9 cellular contexts compared by ENCODE assay signal in the genomic region with DNA sequence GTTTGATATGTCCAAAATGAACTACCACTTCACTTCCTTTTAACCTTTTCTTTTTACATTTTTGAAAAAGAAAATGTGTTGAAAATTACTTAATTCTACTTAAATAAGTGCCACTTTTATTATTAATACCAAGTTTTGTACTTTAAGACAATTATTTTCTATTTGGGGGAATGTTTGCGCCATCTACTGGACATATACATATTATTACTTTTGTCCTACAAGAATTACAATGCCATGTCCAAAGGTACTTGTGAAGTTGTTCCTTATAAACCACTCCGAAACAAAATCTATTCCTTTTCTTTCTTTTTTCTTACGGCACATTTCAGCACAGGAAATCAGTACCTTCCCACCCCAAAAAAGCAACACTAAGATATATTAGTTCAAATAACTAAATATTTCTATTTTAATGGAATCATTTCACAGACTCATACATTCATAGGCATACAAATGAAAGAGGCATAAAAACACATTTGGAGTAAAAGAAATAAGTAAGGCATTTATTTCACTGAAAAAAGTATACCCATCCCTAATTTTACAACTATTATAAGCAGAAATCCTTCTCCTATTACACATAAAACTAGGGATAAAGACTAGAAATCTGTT.
DNase-seq lines count a peak whose midpoint lies in the region; ATAC-seq and TF ChIP-seq lines count a peak whose summit lies in the region.
"Had no signal": no experiment of that assay in that cellular context is flagged by ENCODE, and none has a peak within 500 bp of the region (broad histone marks: within the 10 kb centered on the region; RNA-seq: fewer than 3 reads in every experiment).

No MANE protein-coding gene starts in this region.

- no peaks in the 10 kb centered on the region for H3K9me3 Mint-ChIP-seq in chondrocyte (ENCODE audit: low read depth)
- no peaks in the 10 kb centered on the region for H3K9me3 Mint-ChIP-seq in activated T-helper 2 cell treated with anti-CD3 and anti-CD28 coated beads, Interferon-gamma antibody, Interleukin-2, Interleukin-4, amounts not matched to agents 10 μg/mL and 5 μg/mL and 100 μg/mL, durations not matched to agents 14 hours and 24 hours and 36 hours
- H3K9me3 Mint-ChIP-seq: dendritic cell treated with granulocyte-macrophage colony-stimulating factor and Interleukin-4, amounts not matched to agents 40 ng/mL and 50 ng/mL, for 4 days had no signal

- H3K36me3 ChIP-seq in mucosa of descending colon (ENCODE audit: low read depth) = no peaks in the 10 kb centered on the region

- in situ Hi-C loops in ACHN (cut with HindIII; ENCODE audit: low pct_ligation_motif_present, low pct_unique_long_range_greater_than_20kb, low sequenced_read_pairs) = no loop called here

- peak; percentile 67 for DNase-seq in ACHN
- peak; percentile 47 for DNase-seq in NCI-H345 (lab: John Stamatoyannopoulos, UW)
- no peak for DNase-seq in chondrocyte (ENCODE audit: low spot score)
- no peak for DNase-seq in mucosa of descending colon
- DNase-seq in activated T-helper 2 cell treated with anti-CD3 and anti-CD28 coated beads, Interferon-gamma antibody, Interleukin-2, Interleukin-4, amounts not matched to agents 10 μg/mL and 5 μg/mL and 100 μg/mL, durations not matched to agents 14 hours and 24 hours and 36 hours (ENCODE audit: low spot score) = no peak
- no peak for DNase-seq in activated CD4-positive, alpha-beta T cell treated with anti-CD3 and anti-CD28 coated beads, Interleukin-2, amount 50 U/mL, for 4 hours

- no peak overlapping the region for H3K4me3 ChIP-seq in mucosa of descending colon

- H3K4me1 Mint-ChIP-seq in chondrocyte (ENCODE audit: low read depth) = no peaks in the 10 kb centered on the region
- H3K4me1 Mint-ChIP-seq in activated T-helper 2 cell treated with anti-CD3 and anti-CD28 coated beads, Interferon-gamma antibody, Interleukin-2, Interleukin-4, amounts not matched to agents 10 μg/mL and 5 μg/mL and 100 μg/mL, durations not matched to agents 14 hours and 24 hours and 36 hours (ENCODE audit: low read depth) = no peaks in the 10 kb centered on the region

- intact Hi-C loops in mucosa of descending colon (cut with DNase I, micrococcal nuclease) = loop anchor here (10.0 kb wide), 2 partner anchors 304 to 434 kb away; no protein-coding TSS in a partner anchor
- intact Hi-C loops in activated T-helper 2 cell treated with anti-CD3 and anti-CD28 coated beads, Interferon-gamma antibody, Interleukin-2, Interleukin-4, amounts not matched to agents 10 μg/mL and 5 μg/mL and 100 μg/mL, durations not matched to agents 14 hours and 24 hours and 36 hours (cut with micrococcal nuclease) = loop anchor here (2.0 kb wide), 1 partner anchor 310 kb away; no protein-coding TSS in a partner anchor

- no peak overlapping the region for H3K4me3 Mint-ChIP-seq in chondrocyte (ENCODE audit: unreplicated experiment)
- no peak overlapping the region for H3K4me3 Mint-ChIP-seq in activated T-helper 2 cell treated with anti-CD3 and anti-CD28 coated beads, Interferon-gamma antibody, Interleukin-2, Interleukin-4, amounts not matched to agents 10 μg/mL and 5 μg/mL and 100 μg/mL, durations not matched to agents 14 hours and 24 hours and 36 hours (ENCODE audit: low read depth)
- H3K4me3 Mint-ChIP-seq: dendritic cell treated with granulocyte-macrophage colony-stimulating factor and Interleukin-4, amounts not matched to agents 40 ng/mL and 50 ng/mL, for 4 days had no signal

- H3K4me1 ChIP-seq in mucosa of descending colon (ENCODE audit: low read depth) = no peaks in the 10 kb centered on the region

- ATAC-seq in GM21390 (IDR thresholded peaks at IDR 0.05; ENCODE audit: unreplicated experiment) (peak; percentile 46), mucosa of descending colon (no peak), HG02884 (IDR thresholded peaks at IDR 0.05; ENCODE audit: unreplicated experiment) (no peak)

- no peaks in the 10 kb centered on the region for H3K9me3 ChIP-seq in mucosa of descending colon

- TF ChIP-seq CTCF in chondrocyte (IDR thresholded peaks at IDR 0.05) = peak; percentile 92
- peak; percentile 25 for TF ChIP-seq CTCF in mucosa of descending colon (IDR thresholded peaks at IDR 0.05)

- H3K27ac Mint-ChIP-seq in chondrocyte (ENCODE audit: unreplicated experiment) = no peak overlapping the region
- no peak overlapping the region for H3K27ac Mint-ChIP-seq in activated T-helper 2 cell treated with anti-CD3 and anti-CD28 coated beads, Interferon-gamma antibody, Interleukin-2, Interleukin-4, amounts not matched to agents 10 μg/mL and 5 μg/mL and 100 μg/mL, durations not matched to agents 14 hours and 24 hours and 36 hours
- H3K27ac Mint-ChIP-seq: dendritic cell treated with granulocyte-macrophage colony-stimulating factor and Interleukin-4, amounts not matched to agents 40 ng/mL and 50 ng/mL, for 4 days had no signal

- H3K36me3 Mint-ChIP-seq in chondrocyte (ENCODE audit: low read depth) = no peaks in the 10 kb centered on the region
- H3K36me3 Mint-ChIP-seq in activated T-helper 2 cell treated with anti-CD3 and anti-CD28 coated beads, Interferon-gamma antibody, Interleukin-2, Interleukin-4, amounts not matched to agents 10 μg/mL and 5 μg/mL and 100 μg/mL, durations not matched to agents 14 hours and 24 hours and 36 hours (ENCODE audit: low read depth) = no peaks in the 10 kb centered on the region

- H3K27me3 Mint-ChIP-seq in chondrocyte (ENCODE audit: low read depth) = peaks cover 38% of the 10 kb centered on the region
- H3K27me3 Mint-ChIP-seq in activated T-helper 2 cell treated with anti-CD3 and anti-CD28 coated beads, Interferon-gamma antibody, Interleukin-2, Interleukin-4, amounts not matched to agents 10 μg/mL and 5 μg/mL and 100 μg/mL, durations not matched to agents 14 hours and 24 hours and 36 hours (ENCODE audit: low read depth) = no peaks in the 10 kb centered on the region
- H3K27me3 Mint-ChIP-seq: dendritic cell treated with granulocyte-macrophage colony-stimulating factor and Interleukin-4, amounts not matched to agents 40 ng/mL and 50 ng/mL, for 4 days had no signal

Comparison
In these comparisons a context has a peak if more than half of its experiments do, and no peak if none do; other contexts are left out.
1. DNase-seq: peak in ACHN (single experiment) and NCI-H345 (single experiment); none in chondrocyte (single experiment), mucosa of descending colon (0 of 3), activated T-helper 2 cell treated with anti-CD3 and anti-CD28 coated beads, Interferon-gamma antibody, Interleukin-2, Interleukin-4, amounts not matched to agents 10 μg/mL and 5 μg/mL and 100 μg/mL, durations not matched to agents 14 hours and 24 hours and 36 hours (single experiment) and activated CD4-positive, alpha-beta T cell treated with anti-CD3 and anti-CD28 coated beads, Interleukin-2, amount 50 U/mL, for 4 hours (0 of 2).